In the genomic region with DNA sequence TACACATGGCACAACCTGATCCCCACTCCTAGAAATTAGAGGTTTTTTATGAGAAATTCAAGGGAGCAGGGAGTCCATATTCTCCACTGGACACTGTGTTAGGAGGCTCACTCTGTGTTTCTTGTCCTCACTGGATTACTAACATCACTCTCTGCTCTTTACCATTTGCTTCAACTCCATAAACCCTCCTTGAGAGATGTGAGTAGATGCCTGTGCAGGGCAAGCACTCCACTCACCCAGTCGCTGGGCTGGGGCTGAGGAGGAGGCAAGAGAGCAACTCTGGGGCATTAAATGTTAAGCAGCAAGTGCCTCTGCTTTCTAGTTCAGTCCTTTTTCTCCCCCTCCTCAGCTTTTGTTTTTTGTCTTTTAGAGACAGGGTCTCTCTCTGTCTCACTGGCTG, we compare ENCODE assay signal across 23 cellular contexts.
"Had no signal": no experiment of that assay in that cellular context is flagged by ENCODE, and none has a peak within 500 bp of the region (broad histone marks: within the 10 kb centered on the region; RNA-seq: fewer than 3 reads in every experiment).

No MANE protein-coding gene starts in this region.

- H3K4me3 ChIP-seq: body of pancreas, ovary, prostate gland, right atrium auricular region, spleen, suprapubic skin, tibial nerve had no signal

- H3K36me3 Mint-ChIP-seq: naive thymus-derived CD4-positive, alpha-beta T cell had no signal

- H3K27me3 ChIP-seq: body of pancreas, ovary, right atrium auricular region, suprapubic skin, tibial nerve had no signal

- H3K27ac Mint-ChIP-seq: activated CD4-positive, alpha-beta memory T cell treated with anti-CD3 and anti-CD28 coated beads, Interleukin-2, amount 10 ng/mL, durations not matched to agents 7 days and 5 days; activated CD4-positive, alpha-beta T cell treated with anti-CD3 and anti-CD28 coated beads, Interleukin-2, amount 10 ng/mL, durations not matched to agents 24 days and 14 days; activated naive CD4-positive, alpha-beta T cell treated with anti-CD3 and anti-CD28 coated beads for 36 hours; activated T-cell treated with anti-CD3 and anti-CD28 coated beads, Interleukin-2, amount 50 U/mL, for 72 hours; naive thymus-derived CD4-positive, alpha-beta T cell; stimulated activated naive CD8-positive, alpha-beta T cell treated with anti-CD3 and anti-CD28 coated beads, Interleukin-15, Interleukin-2, amounts not matched to agents 100 ng/mL and 50 ng/mL, for 24 hours had no signal

- H3K4me1 ChIP-seq: body of pancreas, prostate gland, spleen, suprapubic skin, tibial nerve had no signal

- H3K9me3 Mint-ChIP-seq: activated CD4-positive, alpha-beta memory T cell treated with anti-CD3 and anti-CD28 coated beads, Interleukin-2, amount 10 ng/mL, durations not matched to agents 7 days and 5 days; activated CD4-positive, alpha-beta T cell treated with anti-CD3 and anti-CD28 coated beads, Interleukin-2, amount 10 ng/mL, durations not matched to agents 24 days and 14 days; activated naive CD4-positive, alpha-beta T cell treated with anti-CD3 and anti-CD28 coated beads for 36 hours; activated T-cell treated with anti-CD3 and anti-CD28 coated beads, Interleukin-2, amount 50 U/mL, for 72 hours; naive thymus-derived CD4-positive, alpha-beta T cell; stimulated activated naive CD8-positive, alpha-beta T cell treated with anti-CD3 and anti-CD28 coated beads, Interleukin-15, Interleukin-2, amounts not matched to agents 100 ng/mL and 50 ng/mL, for 24 hours had no signal

- DNase-seq: activated CD4-positive, alpha-beta memory T cell treated with anti-CD3 and anti-CD28 coated beads, Interleukin-2, amount 10 ng/mL, durations not matched to agents 7 days and 5 days; activated CD4-positive, alpha-beta T cell treated with anti-CD3 and anti-CD28 coated beads, Interleukin-2, amount 10 ng/mL, durations not matched to agents 24 days and 14 days; activated CD4-positive, CD25-positive, alpha-beta regulatory T cell; activated effector memory CD4-positive, alpha-beta T cell treated with Interleukin-2 at 50 U/mL for 16 hours; activated naive CD4-positive, alpha-beta T cell treated with anti-CD3 and anti-CD28 coated beads for 36 hours; activated T-cell treated with anti-CD3 and anti-CD28 coated beads, Interleukin-2, amount 50 U/mL, for 72 hours; body of pancreas; effector CD4-positive, alpha-beta T cell; foreskin melanocyte; islet precursor cell; left cardiac atrium; mesenchymal stem cell; naive thymus-derived CD4-positive, alpha-beta T cell; ovary; spleen; stimulated activated CD4-positive, alpha-beta T cell treated with anti-CD3 and anti-CD28 coated beads, Interleukin-4, amount 100 ng/mL, for 24 hours; T-helper 9 cell had no signal

- H3K27ac ChIP-seq: body of pancreas, neutrophil, ovary, prostate gland, right atrium auricular region, spleen, suprapubic skin, tibial nerve had no signal

- H3K4me3 Mint-ChIP-seq: activated CD4-positive, alpha-beta memory T cell treated with anti-CD3 and anti-CD28 coated beads, Interleukin-2, amount 10 ng/mL, durations not matched to agents 7 days and 5 days; activated CD4-positive, alpha-beta T cell treated with anti-CD3 and anti-CD28 coated beads, Interleukin-2, amount 10 ng/mL, durations not matched to agents 24 days and 14 days; activated naive CD4-positive, alpha-beta T cell treated with anti-CD3 and anti-CD28 coated beads for 36 hours; activated T-cell treated with anti-CD3 and anti-CD28 coated beads, Interleukin-2, amount 50 U/mL, for 72 hours; naive thymus-derived CD4-positive, alpha-beta T cell; stimulated activated naive CD8-positive, alpha-beta T cell treated with anti-CD3 and anti-CD28 coated beads, Interleukin-15, Interleukin-2, amounts not matched to agents 100 ng/mL and 50 ng/mL, for 24 hours had no signal

- H3K4me1 Mint-ChIP-seq: activated CD4-positive, alpha-beta memory T cell treated with anti-CD3 and anti-CD28 coated beads, Interleukin-2, amount 10 ng/mL, durations not matched to agents 7 days and 5 days; activated CD4-positive, alpha-beta T cell treated with anti-CD3 and anti-CD28 coated beads, Interleukin-2, amount 10 ng/mL, durations not matched to agents 24 days and 14 days had no signal

- H3K9me3 ChIP-seq: body of pancreas, neutrophil, ovary, prostate gland, right atrium auricular region, spleen, suprapubic skin, tibial nerve had no signal

- ATAC-seq: activated T-cell treated with anti-CD3 and anti-CD28 coated beads, Interleukin-2, amount 50 U/mL, for 72 hours; body of pancreas; left cardiac atrium; naive thymus-derived CD4-positive, alpha-beta T cell had no signal

- H3K36me3 ChIP-seq: neutrophil, ovary, prostate gland, right atrium auricular region, spleen, suprapubic skin, tibial nerve had no signal
